ENCODE assay signal across 16 cellular contexts in genomic region chr1:114218397-114219237, GRCh38.
DNase-seq lines count a peak whose midpoint lies in the region; ATAC-seq and TF ChIP-seq lines count a peak whose summit lies in the region.
"Had no signal": no experiment of that assay in that cellular context is flagged by ENCODE, and none has a peak within 500 bp of the region (broad histone marks: within the 10 kb centered on the region; RNA-seq: fewer than 3 reads in every experiment).

No MANE protein-coding gene starts in this region.

- H3K9me3 Mint-ChIP-seq in activated T-cell treated with anti-CD3 and anti-CD28 coated beads, Interleukin-2, amount 50 U/mL, for 72 hours, result no peaks in the 10 kb centered on the region
- H3K9me3 Mint-ChIP-seq: naive thymus-derived CD8-positive, alpha-beta T cell had no signal

- H3K27me3 ChIP-seq in A673 (replicated peaks; ENCODE audit: insufficient read depth, low read depth, low read length, poor library complexity) (no peaks in the 10 kb centered on the region), psoas muscle (ENCODE audit: insufficient read depth in 3 of 3, low read length in 2 of 3) (no peaks in the 10 kb centered on the region)
- H3K27me3 ChIP-seq: MG63 had no signal

- H3K4me3 ChIP-seq in A673 (ENCODE audit: low read depth, low read length, poor library complexity, severe bottlenecking), result peak overlapping the region; percentile 5
- H3K4me3 ChIP-seq in fibroblast of villous mesenchyme (ENCODE audit: low read depth, low read length), result peak overlapping the region; percentile 43
- peak overlapping the region; percentile 22 for H3K4me3 ChIP-seq in psoas muscle
- H3K4me3 ChIP-seq: MG63, PC-9 had no signal

- no peaks in the 10 kb centered on the region for H3K27me3 Mint-ChIP-seq in activated T-cell treated with anti-CD3 and anti-CD28 coated beads, Interleukin-2, amount 50 U/mL, for 72 hours (ENCODE audit: low read depth)

- BruUV-seq in A673 (replicated peaks; lab: Mats Ljungman, UMichigan), result TSS peak; percentile 93

- intact Hi-C loops in A673 (cut with micrococcal nuclease; ENCODE audit: unreplicated experiment), result loop anchor here (2.0 kb wide), 1 partner anchor 240 kb away; the partner anchor contains the start of gene OLFML3
- intact Hi-C loops in psoas muscle (cut with DNase I), result loop anchor here in 1 of 2 donors (5.0 kb wide), 1 partner anchor 236 kb away; no protein-coding TSS in a partner anchor

- CTCF ChIA-PET in A673 (lab: Charles Lee), result no interaction called here

- no peaks in the 10 kb centered on the region for H3K9me3 ChIP-seq in A673 (ENCODE audit: low read depth, low read length, poor library complexity, severe bottlenecking)
- H3K9me3 ChIP-seq in psoas muscle, result no peaks in the 10 kb centered on the region
- H3K9me3 ChIP-seq: MG63 had no signal

- POLR2A ChIA-PET in A673 (lab: Charles Lee; ENCODE audit: low non-redundant PET), result no interaction called here

- no peak overlapping the region for H3K4me3 Mint-ChIP-seq in activated T-cell treated with anti-CD3 and anti-CD28 coated beads, Interleukin-2, amount 50 U/mL, for 72 hours
- H3K4me3 Mint-ChIP-seq: naive thymus-derived CD8-positive, alpha-beta T cell had no signal

- no peak for ATAC-seq in psoas muscle
- no peak for ATAC-seq in activated T-cell treated with anti-CD3 and anti-CD28 coated beads, Interleukin-2, amount 50 U/mL, for 72 hours (replicated peaks in 1 of 2)
- ATAC-seq: naive thymus-derived CD8-positive, alpha-beta T cell had no signal

- TF ChIP-seq CTCF in A673 (conservative IDR thresholded peaks at IDR 0.05; ENCODE audit: low read depth, low read length) (no peak), fibroblast of villous mesenchyme (IDR thresholded peaks at IDR 0.05; ENCODE audit: insufficient read depth, low read depth, low read length) (no peak), psoas muscle (IDR thresholded peaks at IDR 0.05) (no peak)

- H3K4me1 ChIP-seq in A673 (ENCODE audit: insufficient read depth, low read length, poor library complexity, severe bottlenecking) (peaks cover 32% of the 10 kb centered on the region), psoas muscle (peaks cover 5% of the 10 kb centered on the region)

- no peaks in the 10 kb centered on the region for H3K4me1 Mint-ChIP-seq in activated T-cell treated with anti-CD3 and anti-CD28 coated beads, Interleukin-2, amount 50 U/mL, for 72 hours (ENCODE audit: low read depth)

- H3K36me3 Mint-ChIP-seq in activated T-cell treated with anti-CD3 and anti-CD28 coated beads, Interleukin-2, amount 50 U/mL, for 72 hours (ENCODE audit: insufficient read depth in 2 of 2), result no peaks in the 10 kb centered on the region
- H3K36me3 Mint-ChIP-seq: naive thymus-derived CD8-positive, alpha-beta T cell had no signal

- no peaks in the 10 kb centered on the region for H3K36me3 ChIP-seq in A673 (ENCODE audit: insufficient read depth, low read length, poor library complexity, severe bottlenecking)
- H3K36me3 ChIP-seq in psoas muscle (ENCODE audit: insufficient read depth in 1 of 2, low read depth in 1 of 2), result no peaks in the 10 kb centered on the region
- H3K36me3 ChIP-seq: MG63, WERI-Rb-1 had no signal

- WGBS in psoas muscle, 3 donors, result 55 to 62% (median 61%) methylated on average over 11 of the region's 11 CpGs

- DNase-seq in A673 (ENCODE audit: low spot score) (no peak), NCI-H446 treated with DMSO at 0.1 percent for 48 hours (lab: John Stamatoyannopoulos, UW) (peak; percentile 19), fibroblast of villous mesenchyme (ENCODE audit: low read depth) (peak; percentile 7), psoas muscle (no peak), occipital lobe (lab: John Stamatoyannopoulos, UW) (no peak), NCI-H1105 (lab: John Stamatoyannopoulos, UW) (no peak), ecto neural progenitor cell (ENCODE audit: low spot score) (no peak)
- DNase-seq in activated T-cell treated with anti-CD3 and anti-CD28 coated beads, Interleukin-2, amount 50 U/mL, for 72 hours, result no peak
- DNase-seq: activated naive CD4-positive, alpha-beta T cell; MG63; naive thymus-derived CD8-positive, alpha-beta T cell; NCI-H2029; NCI-H524 treated with DMSO at 0.1 percent for 48 hours; SW 1271 had no signal

- H3K27ac ChIP-seq in A673 (ENCODE audit: low read depth, low read length, poor library complexity, severe bottlenecking) (peak overlapping the region; percentile 39), psoas muscle (no peak overlapping the region)
- H3K27ac ChIP-seq: PC-9, WERI-Rb-1 had no signal

- H3K27ac Mint-ChIP-seq in activated T-cell treated with anti-CD3 and anti-CD28 coated beads, Interleukin-2, amount 50 U/mL, for 72 hours, result no peak overlapping the region

Comparison
In these comparisons a context has a peak if more than half of its experiments do, and no peak if none do; other contexts are left out.
1. DNase-seq: peak in NCI-H446 treated with DMSO at 0.1 percent for 48 hours (single experiment) and fibroblast of villous mesenchyme (single experiment); none in A673 (single experiment), psoas muscle (0 of 2), activated T-cell treated with anti-CD3 and anti-CD28 coated beads, Interleukin-2, amount 50 U/mL, for 72 hours (0 of 2), occipital lobe (single experiment), NCI-H1105 (single experiment) and ecto neural progenitor cell (single experiment).
2. Peak in every context shown above with its lines, with median percentiles within 50 percentile points of each other: H3K4me3 ChIP-seq.